In the genomic region with DNA sequence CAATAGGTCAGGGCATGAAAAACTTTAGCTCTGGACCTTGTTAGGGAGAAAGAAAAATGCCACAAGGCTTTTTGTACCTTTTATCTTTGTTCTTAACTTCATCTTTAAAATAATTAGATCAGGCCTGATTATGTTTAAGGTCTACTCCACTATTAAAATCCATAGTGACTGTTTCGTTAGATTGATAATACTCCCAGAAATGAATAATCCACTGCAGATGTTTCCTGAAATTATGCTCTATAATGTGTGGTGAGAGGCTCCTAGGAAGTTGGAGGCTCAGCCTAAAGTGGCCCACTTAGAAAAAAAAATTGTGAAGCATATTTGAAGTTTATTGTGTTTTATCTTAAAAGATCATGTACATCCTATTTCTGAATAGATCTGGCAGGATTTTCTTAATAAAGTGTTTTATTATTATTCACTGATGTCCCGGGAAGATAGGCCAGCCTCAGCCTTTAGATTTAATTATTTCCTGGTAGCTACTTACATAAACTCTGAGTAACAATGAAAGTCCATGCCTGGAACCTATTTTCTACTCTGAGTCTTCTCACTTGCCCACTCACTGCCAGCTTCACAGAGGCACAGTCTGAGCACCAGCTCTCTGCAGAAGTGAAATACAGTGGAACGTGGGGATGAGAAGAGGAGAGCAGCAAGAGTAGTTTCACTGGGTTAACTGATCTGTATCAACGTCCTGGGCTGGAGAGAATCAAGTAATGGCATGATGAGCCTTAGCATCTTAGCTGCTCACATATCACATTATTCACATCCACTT, we compare ENCODE assay signal across 1 cellular context.
TF ChIP-seq lines count a peak whose summit lies in the region.

No MANE protein-coding gene starts in this region.

TF ChIP-seq in IMR-90, 13 proteins besides CTCF, POLR2A, EP300 and RAD21:
- TF ChIP-seq ELK1 (IDR thresholded peaks at IDR 0.05; ENCODE audit: borderline replicate concordance, low read depth, low read length) = no peak
- TF ChIP-seq CEBPB (IDR thresholded peaks at IDR 0.05; ENCODE audit: low read depth, low read length) = no peak
- no peak for TF ChIP-seq USF2 (IDR thresholded peaks at IDR 0.05; ENCODE audit: low read depth, low read length)
TF ChIP-seq in IMR-90: peak in this region for 0.
